In the genomic region with DNA sequence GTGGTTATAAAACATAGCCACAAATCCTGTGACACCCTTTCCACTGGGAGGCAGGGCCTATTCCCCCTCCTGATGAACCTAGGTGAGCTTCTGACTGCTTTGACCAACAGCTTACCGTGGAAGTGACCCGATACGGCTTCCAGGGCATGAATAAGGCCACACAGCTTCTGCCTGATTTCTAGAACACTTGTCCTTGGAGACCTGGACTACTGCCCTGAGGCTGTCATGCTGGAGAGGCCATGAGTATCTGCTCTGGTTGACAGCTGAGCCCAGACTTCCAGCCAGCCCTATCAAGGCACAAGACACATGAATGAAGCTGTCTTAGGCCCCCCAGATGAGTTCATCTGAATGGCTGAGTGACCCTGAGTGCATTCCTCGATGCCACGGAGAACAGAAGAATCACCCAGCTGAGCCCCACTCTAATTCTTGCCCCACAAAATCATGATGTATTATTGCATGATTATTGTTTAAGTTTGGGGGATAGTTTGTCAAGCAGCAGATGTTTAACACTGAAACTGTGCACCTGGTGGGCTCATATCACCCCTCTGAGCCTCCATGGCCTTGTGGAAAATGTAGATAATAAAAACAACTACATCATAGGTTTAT, we compare ENCODE assay signal across 39 cellular contexts. TPM values are rescaled to one million over a fixed set of nuclear protein-coding genes. Genes with fewer than 3 reads are reported as not detected.
"Had no signal": no experiment of that assay in that cellular context is flagged by ENCODE, and none has a peak within 500 bp of the region (broad histone marks: within the 10 kb centered on the region; RNA-seq: fewer than 3 reads in every experiment).

No MANE protein-coding gene starts in this region.

- ATAC-seq: activated CD4-positive, alpha-beta T cell treated with anti-CD3 and anti-CD28 coated beads for 36 hours; activated CD4-positive, CD25-positive, alpha-beta regulatory T cell treated with anti-CD3 and anti-CD28 coated beads, Interleukin-2, amount 50 U/mL, for 24 hours; activated CD8-positive, alpha-beta T cell treated with anti-CD3 and anti-CD28 coated beads, Interleukin-2, amount 10 ng/mL, durations not matched to agents 7 days and 5 days; activated naive CD4-positive, alpha-beta T cell treated with anti-CD3 and anti-CD28 coated beads, Interleukin-2, amount 50 U/mL, for 72 hours; activated T-cell treated with anti-CD3 and anti-CD28 coated beads, Interleukin-2, amount 50 U/mL, for 72 hours; activated T-helper 17 cell treated with anti-CD3 and anti-CD28 coated beads, Interleukin-2, amount 50 U/mL, for 72 hours; WTC11 had no signal

- H3K27me3 Mint-ChIP-seq: activated CD4-positive, alpha-beta T cell treated with anti-CD3 and anti-CD28 coated beads, Interleukin-2, amount 10 ng/mL, durations not matched to agents 7 days and 5 days; activated T-cell treated with anti-CD3 and anti-CD28 coated beads, Interleukin-2, amount 50 U/mL, for 24 hours; activated T-helper 17 cell treated with anti-CD3 and anti-CD28 coated beads, Interleukin-2, amount 50 U/mL, for 72 hours; brain; central memory CD8-positive, alpha-beta T cell had no signal

- DNase-seq: activated CD4-positive, alpha-beta memory T cell treated with anti-CD3 and anti-CD28 coated beads, Interleukin-2, amount 10 ng/mL, durations not matched to agents 7 days and 5 days; activated CD4-positive, alpha-beta T cell treated with anti-CD3 and anti-CD28 coated beads for 1 hour; activated CD4-positive, alpha-beta T cell treated with anti-CD3 and anti-CD28 coated beads for 36 hours; activated CD4-positive, alpha-beta T cell treated with anti-CD3 and anti-CD28 coated beads for 48 hours; activated CD4-positive, alpha-beta T cell treated with anti-CD3 and anti-CD28 coated beads, Interleukin-2, amount 10 ng/mL, durations not matched to agents 7 days and 5 days; activated CD4-positive, alpha-beta T cell treated with anti-CD3 and anti-CD28 coated beads, Interleukin-2, amount 50 U/mL, for 48 hours; activated CD4-positive, CD25-positive, alpha-beta regulatory T cell; activated CD8-positive, alpha-beta memory T cell treated with anti-CD3 and anti-CD28 coated beads for 24 hours; activated CD8-positive, alpha-beta memory T cell treated with anti-CD3 and anti-CD28 coated beads, Interleukin-2, amount 50 U/mL, for 48 hours; activated CD8-positive, alpha-beta T cell treated with anti-CD3 and anti-CD28 coated beads, Interleukin-2, amount 10 ng/mL, durations not matched to agents 7 days and 5 days; activated effector memory CD4-positive, alpha-beta T cell treated with anti-CD3 and anti-CD28 coated beads, Interleukin-2, amount 50 U/mL, for 16 hours; activated gamma-delta T cell treated with Interleukin-2 at 50 U/mL for 16 hours; activated naive CD4-positive, alpha-beta T cell; activated naive CD4-positive, alpha-beta T cell treated with anti-CD3 and anti-CD28 coated beads for 36 hours; activated naive CD4-positive, alpha-beta T cell treated with anti-CD3 and anti-CD28 coated beads, Interleukin-2, amount 50 U/mL, for 16 hours; activated naive CD8-positive, alpha-beta T cell treated with anti-CD3 and anti-CD28 coated beads for 36 hours; activated T-cell treated with anti-CD3 and anti-CD28 coated beads, Interleukin-2, amount 50 U/mL, for 24 hours; activated T-cell treated with anti-CD3 and anti-CD28 coated beads, Interleukin-2, amount 50 U/mL, for 72 hours; adrenal gland; amniotic stem cell; caudate nucleus; cerebellar nuclear complex; T-helper 1 cell; T-helper 2 cell; T-helper 9 cell; WERI-Rb-1 had no signal

- H3K27ac ChIP-seq: adrenal gland, ascending aorta, cardiac muscle cell, WERI-Rb-1 had no signal

- H3K36me3 ChIP-seq: adrenal gland, ascending aorta, cardiac muscle cell, WERI-Rb-1 had no signal

- H3K27me3 ChIP-seq: adrenal gland, ascending aorta, cardiac muscle cell had no signal

- H3K4me1 Mint-ChIP-seq: activated CD4-positive, alpha-beta memory T cell treated with anti-CD3 and anti-CD28 coated beads, Interleukin-2, amount 10 ng/mL, durations not matched to agents 7 days and 5 days; activated CD4-positive, alpha-beta T cell treated with anti-CD3 and anti-CD28 coated beads for 36 hours; activated CD4-positive, alpha-beta T cell treated with anti-CD3 and anti-CD28 coated beads, Interleukin-2, amount 10 ng/mL, durations not matched to agents 7 days and 5 days; activated naive CD8-positive, alpha-beta T cell treated with anti-CD3 and anti-CD28 coated beads for 36 hours; activated T-helper 17 cell treated with anti-CD3 and anti-CD28 coated beads, Interleukin-2, amount 50 U/mL, for 72 hours; central memory CD8-positive, alpha-beta T cell had no signal

- H3K4me1 ChIP-seq: adrenal gland, ascending aorta had no signal

- H3K4me3 ChIP-seq: adrenal gland, ascending aorta, cardiac muscle cell had no signal

- H3K4me3 Mint-ChIP-seq: activated CD4-positive, alpha-beta memory T cell treated with anti-CD3 and anti-CD28 coated beads, Interleukin-2, amount 10 ng/mL, durations not matched to agents 7 days and 5 days; activated CD4-positive, alpha-beta T cell treated with anti-CD3 and anti-CD28 coated beads for 36 hours; activated CD4-positive, alpha-beta T cell treated with anti-CD3 and anti-CD28 coated beads, Interleukin-2, amount 10 ng/mL, durations not matched to agents 7 days and 5 days; activated CD8-positive, alpha-beta T cell treated with anti-CD3 and anti-CD28 coated beads, Interleukin-2, amount 10 ng/mL, durations not matched to agents 7 days and 5 days; activated naive CD4-positive, alpha-beta T cell treated with anti-CD3 and anti-CD28 coated beads for 36 hours; activated naive CD8-positive, alpha-beta T cell treated with anti-CD3 and anti-CD28 coated beads for 36 hours; activated T-cell treated with anti-CD3 and anti-CD28 coated beads, Interleukin-2, amount 50 U/mL, for 24 hours; activated T-cell treated with anti-CD3 and anti-CD28 coated beads, Interleukin-2, amount 50 U/mL, for 72 hours; activated T-helper 1 cell treated with anti-CD3 and anti-CD28 coated beads, Interleukin-12 subunit alpha, Interleukin-12 subunit beta, Interleukin-2, Interleukin-4 antibody, amounts not matched to agents 30 ng/mL and 10 ng/mL and 1 ng/mL, durations not matched to agents 14 hours and 24 hours and 36 hours; activated T-helper 17 cell treated with anti-CD3 and anti-CD28 coated beads, Interleukin-2, amount 50 U/mL, for 72 hours; brain; central memory CD8-positive, alpha-beta T cell; T-helper 1 cell treated with Interleukin-12 subunit alpha and Interleukin-12 subunit beta and Interleukin-4 antibody, amounts not matched to agents 30 μg/mL and 1 μg/mL, for 36 hours; T-helper 2 cell treated with Interferon-gamma antibody and Interleukin-4, amounts not matched to agents 5 μg/mL and 100 μg/mL, for 36 hours; WTC11 had no signal

- H3K27ac Mint-ChIP-seq: activated CD4-positive, alpha-beta memory T cell treated with anti-CD3 and anti-CD28 coated beads, Interleukin-2, amount 10 ng/mL, durations not matched to agents 7 days and 5 days; activated CD4-positive, alpha-beta T cell treated with anti-CD3 and anti-CD28 coated beads for 36 hours; activated CD4-positive, alpha-beta T cell treated with anti-CD3 and anti-CD28 coated beads, Interleukin-2, amount 10 ng/mL, durations not matched to agents 7 days and 5 days; activated CD8-positive, alpha-beta T cell treated with anti-CD3 and anti-CD28 coated beads, Interleukin-2, amount 10 ng/mL, durations not matched to agents 7 days and 5 days; activated naive CD4-positive, alpha-beta T cell treated with anti-CD3 and anti-CD28 coated beads for 36 hours; activated naive CD4-positive, alpha-beta T cell treated with anti-CD3 and anti-CD28 coated beads, Interleukin-2, amount 50 U/mL, for 72 hours; activated naive CD8-positive, alpha-beta T cell treated with anti-CD3 and anti-CD28 coated beads for 36 hours; activated T-cell treated with anti-CD3 and anti-CD28 coated beads, Interleukin-2, amount 50 U/mL, for 24 hours; activated T-cell treated with anti-CD3 and anti-CD28 coated beads, Interleukin-2, amount 50 U/mL, for 72 hours; activated T-helper 1 cell treated with anti-CD3 and anti-CD28 coated beads, Interleukin-12 subunit alpha, Interleukin-12 subunit beta, Interleukin-2, Interleukin-4 antibody, amounts not matched to agents 30 ng/mL and 10 ng/mL and 1 ng/mL, durations not matched to agents 14 hours and 24 hours and 36 hours; activated T-helper 17 cell treated with anti-CD3 and anti-CD28 coated beads, Interleukin-2, amount 50 U/mL, for 72 hours; brain; T-helper 1 cell treated with Interleukin-12 subunit alpha and Interleukin-12 subunit beta and Interleukin-4 antibody, amounts not matched to agents 30 μg/mL and 1 μg/mL, for 36 hours; T-helper 2 cell treated with Interferon-gamma antibody and Interleukin-4, amounts not matched to agents 5 μg/mL and 100 μg/mL, for 36 hours; WTC11 had no signal

- FAIRE-seq: bronchial epithelial cell, TTC549 had no signal

RNA-seq across cellular contexts. Expression of gene SLC13A3, which starts 21.4 kb away (rescaled TPM):
- total RNA-seq: activated CD4-positive, alpha-beta memory T cell treated with anti-CD3 and anti-CD28 coated beads, Interleukin-2, amount 10 ng/mL, durations not matched to agents 7 days and 5 days; activated CD8-positive, alpha-beta T cell treated with anti-CD3 and anti-CD28 coated beads, Interleukin-2, amount 10 ng/mL, durations not matched to agents 7 days and 5 days; activated naive CD4-positive, alpha-beta T cell treated with anti-CD3 and anti-CD28 coated beads for 36 hours; activated naive CD4-positive, alpha-beta T cell treated with anti-CD3 and anti-CD28 coated beads, Interleukin-2, amount 50 U/mL, for 72 hours; activated naive CD8-positive, alpha-beta T cell treated with anti-CD3 and anti-CD28 coated beads for 36 hours; activated T-helper 1 cell treated with anti-CD3 and anti-CD28 coated beads, Interleukin-12 subunit alpha, Interleukin-12 subunit beta, Interleukin-2, Interleukin-4 antibody, amounts not matched to agents 30 ng/mL and 10 ng/mL and 1 ng/mL, durations not matched to agents 14 hours and 24 hours and 36 hours; activated T-helper 17 cell treated with anti-CD3 and anti-CD28 coated beads, Interleukin-2, amount 50 U/mL, for 72 hours; ascending aorta had no signal

RNA-seq across cellular contexts. Expression of gene SLC2A10, which starts 36.8 kb away (rescaled TPM):
- total RNA-seq: activated CD4-positive, alpha-beta memory T cell treated with anti-CD3 and anti-CD28 coated beads, Interleukin-2, amount 10 ng/mL, durations not matched to agents 7 days and 5 days; activated CD4-positive, alpha-beta T cell treated with anti-CD3 and anti-CD28 coated beads for 36 hours; activated CD4-positive, alpha-beta T cell treated with anti-CD3 and anti-CD28 coated beads, Interleukin-2, amount 10 ng/mL, durations not matched to agents 7 days and 5 days; activated CD8-positive, alpha-beta T cell treated with anti-CD3 and anti-CD28 coated beads, Interleukin-2, amount 10 ng/mL, durations not matched to agents 7 days and 5 days; activated naive CD4-positive, alpha-beta T cell treated with anti-CD3 and anti-CD28 coated beads for 36 hours; activated T-helper 1 cell treated with anti-CD3 and anti-CD28 coated beads, Interleukin-12 subunit alpha, Interleukin-12 subunit beta, Interleukin-2, Interleukin-4 antibody, amounts not matched to agents 30 ng/mL and 10 ng/mL and 1 ng/mL, durations not matched to agents 14 hours and 24 hours and 36 hours; activated T-helper 17 cell treated with anti-CD3 and anti-CD28 coated beads, Interleukin-2, amount 50 U/mL, for 72 hours had no signal
